1 cellular context compared by ENCODE assay signal in genomic region chr6:125752773-125753172, GRCh38.
A peak's percentile ranks its signal among the peaks of the same experiment; 100 is the strongest.
TF ChIP-seq lines count a peak whose summit lies in the region.

No MANE protein-coding gene starts in this region.

TF ChIP-seq in K562, 482 proteins besides CTCF, POLR2A, EP300 and RAD21:
- TF ChIP-seq HDAC8 (tag; IDR thresholded peaks at IDR 0.05) (no peak), CBX2 (IDR thresholded peaks at IDR 0.05; ENCODE audit: insufficient read depth, low read length, poor library complexity, severe bottlenecking) (peak; percentile 89), BMI1 (IDR thresholded peaks at IDR 0.05; ENCODE audit: low read length) (no peak), CBX8 (IDR thresholded peaks at IDR 0.05; ENCODE audit: borderline replicate concordance, extremely low read depth, low read depth, low read length, poor library complexity, severe bottlenecking) (peak; percentile 78)
TF ChIP-seq in K562: peak in this region for 2.
